In the genomic region with DNA sequence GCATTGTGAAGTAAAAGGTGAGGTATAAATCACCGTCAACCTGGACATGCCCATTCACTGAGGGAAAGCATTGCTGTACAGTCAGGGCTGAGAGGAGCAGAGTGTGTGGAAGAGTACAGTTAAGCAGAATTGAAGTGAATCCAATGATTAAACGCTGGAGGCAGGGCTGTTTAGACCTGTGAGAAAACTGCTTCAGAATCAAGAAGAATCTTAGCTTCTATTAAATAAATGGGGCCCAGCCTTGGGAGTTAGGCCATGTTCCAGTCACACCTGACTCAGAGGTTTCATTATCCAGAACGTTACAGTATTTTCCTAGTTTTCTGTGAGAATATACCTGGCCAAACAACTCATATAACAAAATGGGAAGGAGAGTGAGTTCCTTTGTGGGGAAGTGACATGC, we compare ENCODE assay signal across 22 cellular contexts.
"Had no signal": no experiment of that assay in that cellular context is flagged by ENCODE, and none has a peak within 500 bp of the region (broad histone marks: within the 10 kb centered on the region; RNA-seq: fewer than 3 reads in every experiment).

No MANE protein-coding gene starts in this region.

- H3K36me3 Mint-ChIP-seq: activated CD8-positive, alpha-beta memory T cell treated with anti-CD3 and anti-CD28 coated beads, Interleukin-2, amount 10 ng/mL, durations not matched to agents 7 days and 5 days; activated naive CD8-positive, alpha-beta T cell treated with anti-CD3 and anti-CD28 coated beads for 36 hours had no signal

- H3K9me3 ChIP-seq: body of pancreas had no signal

- H3K4me1 Mint-ChIP-seq: activated CD4-positive, alpha-beta T cell treated with anti-CD3 and anti-CD28 coated beads for 36 hours; activated CD8-positive, alpha-beta memory T cell treated with anti-CD3 and anti-CD28 coated beads, Interleukin-2, amount 10 ng/mL, durations not matched to agents 7 days and 5 days; activated naive CD8-positive, alpha-beta T cell treated with anti-CD3 and anti-CD28 coated beads for 36 hours; nephron progenitor cell; WTC11 had no signal

- H3K4me1 ChIP-seq: body of pancreas, tibial artery had no signal

- H3K27ac ChIP-seq: body of pancreas, coronary artery, tibial artery had no signal

- H3K27ac Mint-ChIP-seq: activated CD4-positive, alpha-beta memory T cell treated with anti-CD3 and anti-CD28 coated beads for 36 hours; activated CD4-positive, alpha-beta T cell treated with anti-CD3 and anti-CD28 coated beads for 36 hours; activated CD8-positive, alpha-beta memory T cell treated with anti-CD3 and anti-CD28 coated beads, Interleukin-2, amount 10 ng/mL, durations not matched to agents 7 days and 5 days; activated naive CD8-positive, alpha-beta T cell treated with anti-CD3 and anti-CD28 coated beads for 36 hours; nephron progenitor cell; WTC11 had no signal

- H3K4me3 Mint-ChIP-seq: activated CD4-positive, alpha-beta memory T cell treated with anti-CD3 and anti-CD28 coated beads for 36 hours; activated CD4-positive, alpha-beta T cell treated with anti-CD3 and anti-CD28 coated beads for 36 hours; activated CD8-positive, alpha-beta memory T cell treated with anti-CD3 and anti-CD28 coated beads, Interleukin-2, amount 10 ng/mL, durations not matched to agents 7 days and 5 days; activated naive CD8-positive, alpha-beta T cell treated with anti-CD3 and anti-CD28 coated beads for 36 hours; nephron progenitor cell; WTC11 had no signal

- H3K27me3 ChIP-seq: body of pancreas, tibial artery had no signal

- DNase-seq: activated CD4-positive, alpha-beta memory T cell treated with anti-CD3 and anti-CD28 coated beads for 36 hours; activated CD4-positive, alpha-beta T cell treated with anti-CD3 and anti-CD28 coated beads for 36 hours; activated CD8-positive, alpha-beta memory T cell treated with anti-CD3 and anti-CD28 coated beads, Interleukin-2, amount 10 ng/mL, durations not matched to agents 7 days and 5 days; activated naive CD4-positive, alpha-beta T cell; activated naive CD8-positive, alpha-beta T cell treated with anti-CD3 and anti-CD28 coated beads for 36 hours; amniotic stem cell; body of pancreas; central memory CD4-positive, alpha-beta T cell; foreskin fibroblast; islet precursor cell; midbrain; nephron progenitor cell; occipital lobe; stimulated activated CD4-positive, alpha-beta T cell treated with anti-CD3 and anti-CD28 coated beads, Interleukin-12 subunit alpha, Interleukin-12 subunit beta, amount 100 ng/mL, for 4 hours; stimulated activated CD4-positive, alpha-beta T cell treated with anti-CD3 and anti-CD28 coated beads, Interleukin-1b, Interleukin-23, amount 100 ng/mL, for 48 hours; stimulated activated CD8-positive, alpha-beta memory T cell treated with anti-CD3 and anti-CD28 coated beads, Interleukin-4, amount 100 ng/mL, for 48 hours; stimulated activated naive CD4-positive, alpha-beta T cell; substantia nigra; tibial artery had no signal

- H3K4me3 ChIP-seq: body of pancreas, coronary artery, tibial artery had no signal

- ATAC-seq: activated CD4-positive, alpha-beta T cell treated with anti-CD3 and anti-CD28 coated beads for 36 hours; activated CD8-positive, alpha-beta memory T cell treated with anti-CD3 and anti-CD28 coated beads, Interleukin-2, amount 10 ng/mL, durations not matched to agents 7 days and 5 days; body of pancreas; left lobe of liver; WTC11 had no signal

- H3K36me3 ChIP-seq: tibial artery had no signal
